ENCODE assay signal across 11 cellular contexts in the genomic region with DNA sequence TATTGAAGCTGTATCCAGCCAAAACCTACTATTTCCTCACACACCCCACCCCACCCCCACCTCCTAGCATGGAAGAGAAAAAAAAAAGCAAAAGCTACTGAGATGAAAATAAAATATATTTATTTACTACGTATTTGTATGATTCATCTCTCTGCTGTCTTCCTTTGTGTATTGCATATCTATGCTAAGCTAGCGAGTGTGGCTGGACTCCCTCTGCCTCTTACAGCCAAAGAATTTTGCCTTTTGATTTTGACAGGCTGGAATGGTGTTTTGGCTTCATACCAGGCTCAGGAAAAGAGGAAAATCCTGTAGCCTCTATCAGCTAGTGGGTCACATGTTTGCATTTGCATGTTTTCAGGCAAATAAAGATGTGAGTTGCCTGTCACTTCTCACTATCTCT. TPM values are rescaled to one million over a fixed set of nuclear protein-coding genes. Genes with fewer than 3 reads are reported as not detected.
A peak's percentile ranks its signal among the peaks of the same experiment; 100 is the strongest.
DNase-seq lines count a peak whose midpoint lies in the region; ATAC-seq and TF ChIP-seq lines count a peak whose summit lies in the region.
"Had no signal": no experiment of that assay in that cellular context is flagged by ENCODE, and none has a peak within 500 bp of the region (broad histone marks: within the 10 kb centered on the region; RNA-seq: fewer than 3 reads in every experiment).

No MANE protein-coding gene starts in this region.

- H3K36me3 ChIP-seq in right lobe of liver (no peaks in the 10 kb centered on the region), tibial nerve (no peaks in the 10 kb centered on the region)

- 13% methylated on average over 2 of the region's 2 CpGs for WGBS in right lobe of liver (ENCODE audit: insufficient coverage, low coverage, low lambda C conversion rate, missing lambda C conversion rate)
- WGBS in tibial nerve, 2 donors: 19 to 27% methylated on average over 2 of the region's 2 CpGs

- no peak for TF ChIP-seq CTCF in right lobe of liver (IDR thresholded peaks at IDR 0.05)
- TF ChIP-seq CTCF in tibial nerve (IDR thresholded peaks at IDR 0.05): no peak

- ATAC-seq in right lobe of liver: peak; percentile 12 to 27 (median 20)
- ATAC-seq in HG03342 (IDR thresholded peaks at IDR 0.05; ENCODE audit: unreplicated experiment): no peak
- ATAC-seq in GM18907 (IDR thresholded peaks at IDR 0.05; ENCODE audit: unreplicated experiment): no peak
- ATAC-seq: effector memory CD8-positive, alpha-beta T cell had no signal

- H3K9me3 ChIP-seq in right lobe of liver (no peaks in the 10 kb centered on the region), tibial nerve (peaks cover 0 to 6% (median 0%) of the 10 kb centered on the region in 4 donors)

- H3K4me1 ChIP-seq in right lobe of liver: peaks cover 0 to 45% (median 10%) of the 10 kb centered on the region in 4 donors
- H3K4me1 ChIP-seq in tibial nerve: peaks cover 0 to 33% (median 20%) of the 10 kb centered on the region in 4 donors

- DNase-seq in NCI-H226: peak; percentile 89
- peak; percentile 81 for DNase-seq in dermis microvascular lymphatic vessel endothelial cell (ENCODE audit: low read depth in 2 of 2)
- DNase-seq in right lobe of liver: no peak
- no peak for DNase-seq in tibial nerve (ENCODE audit: low spot score in 2 of 2)
- no peak for DNase-seq in GDM1 (lab: John Stamatoyannopoulos, UW)
- no peak for DNase-seq in NCI-H128 (lab: John Stamatoyannopoulos, UW; ENCODE audit: unreplicated experiment)
- DNase-seq: effector memory CD8-positive, alpha-beta T cell; NCI-H187 had no signal

- peak overlapping the region; percentile 67 to 85 (median 72) for H3K4me3 ChIP-seq in right lobe of liver
- peak overlapping the region in 2 of 4 donors; percentile 80 to 90 for H3K4me3 ChIP-seq in tibial nerve

- no peaks in the 10 kb centered on the region for H3K27me3 ChIP-seq in right lobe of liver
- no peaks in the 10 kb centered on the region for H3K27me3 ChIP-seq in tibial nerve

- TF ChIP-seq POLR2A in right lobe of liver (IDR thresholded peaks at IDR 0.05) (peak; percentile 41), tibial nerve (IDR thresholded peaks at IDR 0.05) (no peak)

- H3K27ac ChIP-seq in right lobe of liver: peak overlapping the region; percentile 84 to 95 (median 94)
- peak overlapping the region in 3 of 4 donors; percentile 80 to 93 (median 91) for H3K27ac ChIP-seq in tibial nerve

- intact Hi-C loops in right lobe of liver (cut with DNase I): no loop called here

- no peak for TF ChIP-seq EP300 in tibial nerve (IDR thresholded peaks at IDR 0.05)

RNA-seq across cellular contexts. Expression of gene ABLIM3, which starts 2.2 kb away (rescaled TPM):
- total RNA-seq in dermis microvascular lymphatic vessel endothelial cell (19.5 and 36.5 TPM in 2 replicates), right lobe of liver (100 to 1,000 TPM in 4 of 6 experiments, 10 to 100 TPM in 2; 85.8 to 180 (median 125) TPM), tibial nerve (10 to 100 TPM; 50.3 to 75.3 (median 52.3) TPM)
- total RNA-seq: activated T-helper 2 cell treated with anti-CD3 and anti-CD28 coated beads, Interferon-gamma antibody, Interleukin-2, Interleukin-4, amounts not matched to agents 10 μg/mL and 5 μg/mL and 100 μg/mL, durations not matched to agents 14 hours and 24 hours and 36 hours had no signal

Comparison
In these comparisons a context has a peak if more than half of its experiments do, and no peak if none do; other contexts are left out.
1. DNase-seq: peak in NCI-H226 (single experiment) and dermis microvascular lymphatic vessel endothelial cell (2 of 2); none in right lobe of liver (0 of 3), tibial nerve (0 of 2), GDM1 (single experiment) and NCI-H128 (single experiment).
2. ATAC-seq: peak in right lobe of liver (4 of 4); none in HG03342 (single experiment) and GM18907 (single experiment).